In the genomic region with DNA sequence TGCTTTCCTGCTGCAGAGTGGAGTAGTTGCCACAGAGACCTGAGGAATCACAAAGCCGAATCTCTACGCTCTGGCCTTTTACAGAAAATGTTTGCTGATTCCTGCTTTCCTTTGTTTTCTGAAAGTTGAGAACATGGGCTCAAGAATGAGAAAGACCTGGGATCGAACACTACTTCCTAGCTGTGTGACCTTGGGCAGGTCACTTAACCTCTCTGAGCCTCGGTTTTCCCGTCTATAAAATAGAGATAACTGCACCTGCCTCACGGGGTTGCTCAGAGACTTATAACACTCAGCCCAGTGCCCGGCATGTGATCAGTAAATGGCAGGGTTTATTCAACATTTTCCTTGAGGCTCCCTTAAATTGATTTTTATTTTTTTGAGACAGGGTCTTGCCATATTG, we compare ENCODE assay signal across 20 cellular contexts.
A peak's percentile ranks its signal among the peaks of the same experiment; 100 is the strongest.
DNase-seq lines count a peak whose midpoint lies in the region; ATAC-seq, FAIRE-seq and TF ChIP-seq lines count a peak whose summit lies in the region.
"Had no signal": no experiment of that assay in that cellular context is flagged by ENCODE, and none has a peak within 500 bp of the region (broad histone marks: within the 10 kb centered on the region; RNA-seq: fewer than 3 reads in every experiment).

No MANE protein-coding gene starts in this region.

- H3K4me3 Mint-ChIP-seq in natural killer cell treated with Interleukin-12 subunit alpha and Interleukin-12 subunit beta and Interleukin-15 and Interleukin-18, amount 100 ng/mL, for 72 hours = no peak overlapping the region
- H3K4me3 Mint-ChIP-seq in natural killer cell = no peak overlapping the region
- H3K4me3 Mint-ChIP-seq: B cell; CD14-positive monocyte; CD4-positive, alpha-beta T cell; CD8-positive, alpha-beta memory T cell; GM23338; HFFc6 had no signal

- in situ Hi-C loops in K562 (cut with MboI) = no loop called here

- H3K27ac Mint-ChIP-seq in natural killer cell treated with Interleukin-12 subunit alpha and Interleukin-12 subunit beta and Interleukin-15 and Interleukin-18, amount 100 ng/mL, for 72 hours = no peak overlapping the region
- H3K27ac Mint-ChIP-seq in natural killer cell = no peak overlapping the region
- H3K27ac Mint-ChIP-seq: B cell; CD4-positive, alpha-beta T cell; CD8-positive, alpha-beta memory T cell; GM23338; HFFc6 had no signal

- no peak for TF ChIP-seq POLR2A in K562 (conservative IDR thresholded peaks at IDR 0.05)

- POLR2A ChIA-PET in K562 (lab: Yijun Ruan, JAX) = interaction anchor here (0.6 to 1.0 kb wide), 2 partner anchors 9 to 23 kb away, joined by 3 read pairs; no protein-coding TSS in a partner anchor

- peaks cover 3% of the 10 kb centered on the region; the same call in 1 of the 2 replicates for H4K20me1 ChIP-seq in K562 (replicated peaks; ENCODE audit: control insufficient read depth, insufficient read depth, low read length)
- H4K20me1 ChIP-seq: BLaER1 had no signal

- peaks cover 0 to 13% of the 10 kb centered on the region in 2 experiments; a peak in 3 of 5 replicates for H3K4me1 ChIP-seq in K562 (replicated peaks in 1 of 2; ENCODE audit: control insufficient read depth in 2 of 2, insufficient read depth in 2 of 2, low read length in 2 of 2)
- H3K4me1 ChIP-seq: HAP-1 had no signal

- H3K36me3 Mint-ChIP-seq in natural killer cell treated with Interleukin-12 subunit alpha and Interleukin-12 subunit beta and Interleukin-15 and Interleukin-18, amount 100 ng/mL, for 72 hours = no peaks in the 10 kb centered on the region
- no peaks in the 10 kb centered on the region for H3K36me3 Mint-ChIP-seq in natural killer cell
- H3K36me3 Mint-ChIP-seq: CD14-positive monocyte; CD8-positive, alpha-beta memory T cell had no signal

- CTCF ChIA-PET in K562 (lab: Yijun Ruan, JAX; ENCODE audit: low intra/inter-chr PET ratio) = no interaction called here

- TF ChIP-seq RAD21 in K562 (CRISPR knock-in tag; conservative IDR thresholded peaks at IDR 0.05 in 1 of 2, IDR thresholded peaks at IDR 0.05 in 1 of 2) = no peak

- H3K27me3 ChIP-seq in K562 (ENCODE audit: control insufficient read depth in 2 of 2, insufficient read depth in 2 of 2, low read length in 2 of 2) = peaks cover 6 to 46% of the 10 kb centered on the region in 2 experiments; a peak in 3 of 5 replicates
- H3K27me3 ChIP-seq: BLaER1 had no signal

- no peak for ATAC-seq in natural killer cell treated with Interleukin-12 subunit alpha and Interleukin-12 subunit beta and Interleukin-15 and Interleukin-18, amount 100 ng/mL, for 72 hours
- ATAC-seq in natural killer cell (no peak), K562 (no peak), sciatic nerve (no peak), HG02981 (IDR thresholded peaks at IDR 0.05; ENCODE audit: unreplicated experiment) (no peak)
- ATAC-seq: GM23338 had no signal

- no peak overlapping the region for H3K4me2 ChIP-seq in K562 (ENCODE audit: insufficient read depth, low read length)
- H3K4me2 ChIP-seq: GM23338 had no signal

- BruUV-seq in K562 (replicated peaks; lab: Mats Ljungman, UMichigan) = no TSS peak

- no peaks in the 10 kb centered on the region for H3K9me1 ChIP-seq in K562 (ENCODE audit: control insufficient read depth, insufficient read depth, low read length)

- intact Hi-C loops in natural killer cell (cut with micrococcal nuclease) = no loop called here
- intact Hi-C loops in K562 (cut with micrococcal nuclease) = no loop called here
- intact Hi-C loops in sciatic nerve (cut with DNase I) = no loop called here

- no peak overlapping the region for H3K9ac ChIP-seq in K562 (ENCODE audit: insufficient read depth in 1 of 2, low read depth in 2 of 2, low read length in 2 of 2)
- H3K9ac ChIP-seq: BLaER1 had no signal

- no peak for TF ChIP-seq CTCF in natural killer cell (IDR thresholded peaks at IDR 0.05)
- no peak for TF ChIP-seq CTCF in K562 (IDR thresholded peaks at IDR 0.05 in 2 of 3, conservative IDR thresholded peaks at IDR 0.05 in 1 of 3; ENCODE audit: insufficient read depth in 2 of 3, low read depth in 1 of 3, low read length in 3 of 3)

- H3K27ac ChIP-seq in K562 (ENCODE audit: extremely low read depth, low read depth, low read length) = no peak overlapping the region
- H3K27ac ChIP-seq: BLaER1 had no signal

- no peaks in the 10 kb centered on the region for H3K9me3 Mint-ChIP-seq in natural killer cell treated with Interleukin-12 subunit alpha and Interleukin-12 subunit beta and Interleukin-15 and Interleukin-18, amount 100 ng/mL, for 72 hours
- H3K9me3 Mint-ChIP-seq in natural killer cell = no peaks in the 10 kb centered on the region
- H3K9me3 Mint-ChIP-seq: GM23338, HFFc6 had no signal

- no peak overlapping the region for H3K4me3 ChIP-seq in K562
- H3K4me3 ChIP-seq: BLaER1, GM23338, HAP-1 had no signal

- H3K79me2 ChIP-seq in K562 (ENCODE audit: control insufficient read depth, insufficient read depth, low read length) = no peaks in the 10 kb centered on the region

- no peak overlapping the region for H2AFZ ChIP-seq in K562 (ENCODE audit: low read depth, low read length)
- H2AFZ ChIP-seq: GM23338 had no signal

- 3% methylated on average over 7 of the region's 7 CpGs for WGBS in K562 (ENCODE audit: insufficient coverage, low coverage, missing lambda C conversion rate)

- peak; percentile 3 for DNase-seq in natural killer cell treated with Interleukin-12 subunit alpha and Interleukin-12 subunit beta and Interleukin-15 and Interleukin-18, amount 100 ng/mL, for 72 hours (ENCODE audit: low spot score)
- DNase-seq in natural killer cell (no peak), K562 (ENCODE audit: extremely low read depth in 1 of 4, low spot score in 3 of 4) (no peak), sciatic nerve (ENCODE audit: low spot score) (peak; percentile 4), NCI-H2107 (lab: John Stamatoyannopoulos, UW) (no peak)
- DNase-seq: CD4-positive, alpha-beta T cell; CD8-positive, alpha-beta memory T cell; DMS53; DMS79 treated with DMSO at 0.1 percent for 48 hours; GF-D8; HFFc6 had no signal

- no peaks in the 10 kb centered on the region for H3K36me3 ChIP-seq in K562 (ENCODE audit: control insufficient read depth, insufficient read depth, low read length)
- H3K36me3 ChIP-seq: BLaER1, HAP-1 had no signal

- no peaks in the 10 kb centered on the region for H3K9me3 ChIP-seq in K562 (replicated peaks; ENCODE audit: control insufficient read depth, insufficient read depth, low read depth, low read length)
- H3K9me3 ChIP-seq: BLaER1, HAP-1 had no signal

- no peak for TF ChIP-seq EP300 in K562 (IDR thresholded peaks at IDR 0.05; ENCODE audit: low read length)

- H3K4me1 Mint-ChIP-seq in natural killer cell treated with Interleukin-12 subunit alpha and Interleukin-12 subunit beta and Interleukin-15 and Interleukin-18, amount 100 ng/mL, for 72 hours (ENCODE audit: low read depth in 2 of 2) = no peaks in the 10 kb centered on the region
- H3K4me1 Mint-ChIP-seq in natural killer cell = no peaks in the 10 kb centered on the region
- H3K4me1 Mint-ChIP-seq: B cell; CD14-positive monocyte; CD8-positive, alpha-beta memory T cell; GM23338 had no signal

- H3K27me3 Mint-ChIP-seq in natural killer cell treated with Interleukin-12 subunit alpha and Interleukin-12 subunit beta and Interleukin-15 and Interleukin-18, amount 100 ng/mL, for 72 hours = peaks cover 5 to 26% of the 10 kb centered on the region in 2 donors
- H3K27me3 Mint-ChIP-seq in natural killer cell (ENCODE audit: low read depth in 2 of 2) = peaks cover 9 to 15% of the 10 kb centered on the region in 2 donors

- no peak for FAIRE-seq in K562 (lab: Jason Lieb, UNC)
- FAIRE-seq: GM12891, GM18507, H54 had no signal

TF ChIP-seq in K562, 482 proteins besides CTCF, POLR2A, EP300 and RAD21 (continues in another document):
- TF ChIP-seq BRCA1 (IDR thresholded peaks at IDR 0.05) (no peak), BRCA1 (CRISPR knock-in tag; IDR thresholded peaks at IDR 0.05) (no peak), TGIF2 (CRISPR knock-in tag; IDR thresholded peaks at IDR 0.05) (no peak), MCM7 (IDR thresholded peaks at IDR 0.05) (no peak)
- TF ChIP-seq, protein P1, sequence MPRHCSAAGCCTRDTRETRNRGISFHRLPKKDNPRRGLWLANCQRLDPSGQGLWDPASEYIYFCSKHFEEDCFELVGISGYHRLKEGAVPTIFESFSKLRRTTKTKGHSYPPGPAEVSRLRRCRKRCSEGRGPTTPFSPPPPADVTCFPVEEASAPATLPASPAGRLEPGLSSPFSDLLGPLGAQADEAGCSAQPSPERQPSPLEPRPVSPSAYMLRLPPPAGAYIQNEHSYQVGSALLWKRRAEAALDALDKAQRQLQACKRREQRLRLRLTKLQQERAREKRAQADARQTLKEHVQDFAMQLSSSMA (CRISPR knock-in tag; IDR thresholded peaks at IDR 0.05) = no peak
- TF ChIP-seq, protein P2, sequence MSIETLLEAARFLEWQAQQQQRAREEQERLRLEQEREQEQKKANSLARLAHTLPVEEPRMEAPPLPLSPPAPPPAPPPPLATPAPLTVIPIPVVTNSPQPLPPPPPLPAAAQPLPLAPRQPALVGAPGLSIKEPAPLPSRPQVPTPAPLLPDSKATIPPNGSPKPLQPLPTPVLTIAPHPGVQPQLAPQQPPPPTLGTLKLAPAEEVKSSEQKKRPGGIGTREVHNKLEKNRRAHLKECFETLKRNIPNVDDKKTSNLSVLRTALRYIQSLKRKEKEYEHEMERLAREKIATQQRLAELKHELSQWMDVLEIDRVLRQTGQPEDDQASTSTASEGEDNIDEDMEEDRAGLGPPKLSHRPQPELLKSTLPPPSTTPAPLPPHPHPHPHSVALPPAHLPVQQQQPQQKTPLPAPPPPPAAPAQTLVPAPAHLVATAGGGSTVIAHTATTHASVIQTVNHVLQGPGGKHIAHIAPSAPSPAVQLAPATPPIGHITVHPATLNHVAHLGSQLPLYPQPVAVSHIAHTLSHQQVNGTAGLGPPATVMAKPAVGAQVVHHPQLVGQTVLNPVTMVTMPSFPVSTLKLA (conservative IDR thresholded peaks at IDR 0.05) = no peak

Comparison
In these comparisons a context has a peak if more than half of its experiments do, and no peak if none do; other contexts are left out.
1. DNase-seq: peak in natural killer cell treated with Interleukin-12 subunit alpha and Interleukin-12 subunit beta and Interleukin-15 and Interleukin-18, amount 100 ng/mL, for 72 hours (single experiment) and sciatic nerve (single experiment); none in natural killer cell (single experiment), K562 (0 of 4) and NCI-H2107 (single experiment).